ENCODE assay signal across 21 cellular contexts in the genomic region with DNA sequence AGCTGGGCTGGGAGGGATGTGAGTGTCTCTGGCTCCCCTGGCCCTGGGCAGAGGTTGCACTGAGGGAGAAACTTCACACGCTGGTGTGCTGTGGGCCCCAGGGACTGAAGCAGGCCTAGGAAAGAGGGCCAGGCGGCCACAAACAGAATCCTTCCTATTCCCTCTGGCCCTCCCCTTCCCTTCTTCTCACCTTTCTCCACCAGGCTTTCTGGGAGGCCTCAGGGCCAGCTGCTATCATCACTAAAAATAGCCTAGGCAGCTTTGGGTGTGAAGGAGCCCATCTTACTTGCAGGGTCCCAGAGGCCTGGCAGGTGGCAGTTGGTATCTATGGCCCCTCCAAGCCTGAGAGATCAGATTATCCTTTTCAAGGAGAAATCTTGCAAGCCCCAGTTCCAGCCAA.
"Had no signal": no experiment of that assay in that cellular context is flagged by ENCODE, and none has a peak within 500 bp of the region (broad histone marks: within the 10 kb centered on the region; RNA-seq: fewer than 3 reads in every experiment).

No MANE protein-coding gene starts in this region.

- DNase-seq: activated CD4-positive, alpha-beta memory T cell treated with anti-CD3 and anti-CD28 coated beads, Interleukin-2, amount 10 ng/mL, durations not matched to agents 7 days and 5 days; activated CD4-positive, alpha-beta T cell treated with anti-CD3 and anti-CD28 coated beads for 1 hour; activated CD4-positive, alpha-beta T cell treated with anti-CD3 and anti-CD28 coated beads, Interleukin-2, amount 10 ng/mL, durations not matched to agents 7 days and 5 days; activated naive CD8-positive, alpha-beta T cell treated with anti-CD3 and anti-CD28 coated beads, Interleukin-2, amount 50 U/mL, for 24 hours; activated T-cell treated with anti-CD3 and anti-CD28 coated beads, Interleukin-2, amount 50 U/mL, for 4 hours; amygdala; dermis blood vessel endothelial cell; effector CD4-positive, alpha-beta T cell; foreskin keratinocyte; heart left ventricle; left lung; naive thymus-derived CD8-positive, alpha-beta T cell; nucleus accumbens; right cardiac atrium; stimulated activated naive CD4-positive, alpha-beta T cell; T-helper 17 cell; T1000 had no signal

- H3K4me1 Mint-ChIP-seq: activated CD4-positive, alpha-beta memory T cell treated with anti-CD3 and anti-CD28 coated beads, Interleukin-2, amount 10 ng/mL, durations not matched to agents 7 days and 5 days; activated CD4-positive, alpha-beta T cell treated with anti-CD3 and anti-CD28 coated beads, Interleukin-2, amount 10 ng/mL, durations not matched to agents 7 days and 5 days; activated naive CD4-positive, alpha-beta T cell treated with anti-CD3 and anti-CD28 coated beads, Interleukin-2, amount 50 U/mL, for 24 hours; activated naive CD8-positive, alpha-beta T cell treated with anti-CD3 and anti-CD28 coated beads, Interleukin-2, amount 50 U/mL, for 24 hours; activated T-helper 17 cell treated with anti-CD3 and anti-CD28 coated beads, Interleukin-2, amount 50 U/mL, for 72 hours; mesothelial cell of epicardium; naive thymus-derived CD8-positive, alpha-beta T cell; T-helper 17 cell had no signal

- H3K27ac Mint-ChIP-seq: activated CD4-positive, alpha-beta memory T cell treated with anti-CD3 and anti-CD28 coated beads, Interleukin-2, amount 10 ng/mL, durations not matched to agents 7 days and 5 days; activated CD4-positive, alpha-beta T cell treated with anti-CD3 and anti-CD28 coated beads, Interleukin-2, amount 10 ng/mL, durations not matched to agents 7 days and 5 days; activated naive CD4-positive, alpha-beta T cell treated with anti-CD3 and anti-CD28 coated beads, Interleukin-2, amount 50 U/mL, for 24 hours; activated naive CD8-positive, alpha-beta T cell treated with anti-CD3 and anti-CD28 coated beads, Interleukin-2, amount 50 U/mL, for 24 hours; activated T-helper 17 cell treated with anti-CD3 and anti-CD28 coated beads, Interleukin-2, amount 50 U/mL, for 72 hours; mesothelial cell of epicardium; naive thymus-derived CD8-positive, alpha-beta T cell; T-helper 17 cell had no signal

- H3K36me3 Mint-ChIP-seq: activated naive CD4-positive, alpha-beta T cell treated with anti-CD3 and anti-CD28 coated beads, Interleukin-2, amount 50 U/mL, for 24 hours; mesothelial cell of epicardium; naive thymus-derived CD8-positive, alpha-beta T cell had no signal

- H3K9me3 Mint-ChIP-seq: activated CD4-positive, alpha-beta memory T cell treated with anti-CD3 and anti-CD28 coated beads, Interleukin-2, amount 10 ng/mL, durations not matched to agents 7 days and 5 days; activated CD4-positive, alpha-beta T cell treated with anti-CD3 and anti-CD28 coated beads, Interleukin-2, amount 10 ng/mL, durations not matched to agents 7 days and 5 days; activated naive CD4-positive, alpha-beta T cell treated with anti-CD3 and anti-CD28 coated beads, Interleukin-2, amount 50 U/mL, for 24 hours; activated naive CD8-positive, alpha-beta T cell treated with anti-CD3 and anti-CD28 coated beads, Interleukin-2, amount 50 U/mL, for 24 hours; activated T-cell treated with anti-CD3 and anti-CD28 coated beads, Interleukin-2, amount 50 U/mL, for 4 hours; activated T-helper 17 cell treated with anti-CD3 and anti-CD28 coated beads, Interleukin-2, amount 50 U/mL, for 72 hours; naive thymus-derived CD8-positive, alpha-beta T cell; neural crest cell had no signal

- ATAC-seq: activated naive CD8-positive, alpha-beta T cell treated with anti-CD3 and anti-CD28 coated beads, Interleukin-2, amount 50 U/mL, for 24 hours; activated T-cell treated with anti-CD3 and anti-CD28 coated beads, Interleukin-2, amount 50 U/mL, for 4 hours; activated T-helper 17 cell treated with anti-CD3 and anti-CD28 coated beads, Interleukin-2, amount 50 U/mL, for 72 hours; heart left ventricle; naive thymus-derived CD8-positive, alpha-beta T cell; right cardiac atrium; T-helper 17 cell had no signal

- H3K27me3 Mint-ChIP-seq: activated CD4-positive, alpha-beta memory T cell treated with anti-CD3 and anti-CD28 coated beads, Interleukin-2, amount 10 ng/mL, durations not matched to agents 7 days and 5 days; activated CD4-positive, alpha-beta T cell treated with anti-CD3 and anti-CD28 coated beads, Interleukin-2, amount 10 ng/mL, durations not matched to agents 7 days and 5 days; activated naive CD4-positive, alpha-beta T cell treated with anti-CD3 and anti-CD28 coated beads, Interleukin-2, amount 50 U/mL, for 24 hours; activated naive CD8-positive, alpha-beta T cell treated with anti-CD3 and anti-CD28 coated beads, Interleukin-2, amount 50 U/mL, for 24 hours; activated T-helper 17 cell treated with anti-CD3 and anti-CD28 coated beads, Interleukin-2, amount 50 U/mL, for 72 hours; naive thymus-derived CD8-positive, alpha-beta T cell; T-helper 17 cell had no signal

- H3K4me3 Mint-ChIP-seq: activated CD4-positive, alpha-beta memory T cell treated with anti-CD3 and anti-CD28 coated beads, Interleukin-2, amount 10 ng/mL, durations not matched to agents 7 days and 5 days; activated CD4-positive, alpha-beta T cell treated with anti-CD3 and anti-CD28 coated beads, Interleukin-2, amount 10 ng/mL, durations not matched to agents 7 days and 5 days; activated naive CD4-positive, alpha-beta T cell treated with anti-CD3 and anti-CD28 coated beads, Interleukin-2, amount 50 U/mL, for 24 hours; activated naive CD8-positive, alpha-beta T cell treated with anti-CD3 and anti-CD28 coated beads, Interleukin-2, amount 50 U/mL, for 24 hours; activated T-cell treated with anti-CD3 and anti-CD28 coated beads, Interleukin-2, amount 50 U/mL, for 4 hours; activated T-helper 17 cell treated with anti-CD3 and anti-CD28 coated beads, Interleukin-2, amount 50 U/mL, for 72 hours; mesothelial cell of epicardium; naive thymus-derived CD8-positive, alpha-beta T cell; neural crest cell; T-helper 17 cell had no signal
